ENCODE assay signal across 2 cellular contexts in genomic region chrX:103687073-103687695, GRCh38.
TF ChIP-seq lines count a peak whose summit lies in the region.

No MANE protein-coding gene starts in this region.

TF ChIP-seq in IMR-90, 13 proteins besides CTCF, POLR2A, EP300 and RAD21:
- TF ChIP-seq MAZ (IDR thresholded peaks at IDR 0.05; ENCODE audit: borderline replicate concordance, low read depth, low read length), result peak; percentile 67; the same call in 1 of the 2 replicates
- peak; percentile 87 for TF ChIP-seq MXI1 (IDR thresholded peaks at IDR 0.05; ENCODE audit: borderline replicate concordance, low read depth, low read length)
- TF ChIP-seq CEBPB (IDR thresholded peaks at IDR 0.05; ENCODE audit: low read depth, low read length), result peak; percentile 86
- peak; percentile 32; the same call in 1 of the 2 replicates for TF ChIP-seq BHLHE40 (IDR thresholded peaks at IDR 0.05; ENCODE audit: low read depth, low read length)
- no peak for TF ChIP-seq CHD1 (IDR thresholded peaks at IDR 0.05; ENCODE audit: low read depth, low read length)
- no peak for TF ChIP-seq FOS (IDR thresholded peaks at IDR 0.05; ENCODE audit: low read depth, low read length)

TF ChIP-seq in PFSK-1, 5 proteins besides CTCF, POLR2A, EP300 and RAD21 (continued from another document):
- TF ChIP-seq TAF1 (IDR thresholded peaks at IDR 0.05; ENCODE audit: borderline replicate concordance, insufficient read depth, low read length) (peak; percentile 15; the same call in 1 of the 2 replicates), SIN3A (IDR thresholded peaks at IDR 0.05; ENCODE audit: borderline replicate concordance, insufficient read depth, low read length) (no peak)
